In the genomic region with DNA sequence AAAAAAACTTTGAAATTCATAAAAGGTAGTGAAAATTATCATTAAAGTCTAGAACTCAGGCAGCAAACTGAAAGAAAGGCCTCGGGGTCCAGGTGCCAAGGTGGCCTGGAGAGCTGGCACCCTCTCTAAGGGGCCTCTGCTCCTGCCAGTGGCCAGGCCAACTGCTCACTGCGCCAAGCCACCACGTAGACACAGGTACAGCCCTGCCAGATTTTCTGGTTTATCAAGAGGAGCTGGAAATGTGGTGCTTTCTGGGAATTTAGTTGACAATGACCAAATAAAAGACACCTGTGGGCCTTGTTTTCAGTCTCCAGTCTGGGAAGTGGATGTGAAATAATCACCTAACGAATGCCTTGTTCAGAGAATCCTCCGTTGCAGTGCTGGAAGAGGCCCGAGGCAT, we compare ENCODE assay signal across 1 cellular context.
TF ChIP-seq lines count a peak whose summit lies in the region.

No MANE protein-coding gene starts in this region.

TF ChIP-seq in GM23338, 12 proteins besides CTCF, POLR2A, EP300 and RAD21 (continued from another document):
- TF ChIP-seq, protein P1, sequence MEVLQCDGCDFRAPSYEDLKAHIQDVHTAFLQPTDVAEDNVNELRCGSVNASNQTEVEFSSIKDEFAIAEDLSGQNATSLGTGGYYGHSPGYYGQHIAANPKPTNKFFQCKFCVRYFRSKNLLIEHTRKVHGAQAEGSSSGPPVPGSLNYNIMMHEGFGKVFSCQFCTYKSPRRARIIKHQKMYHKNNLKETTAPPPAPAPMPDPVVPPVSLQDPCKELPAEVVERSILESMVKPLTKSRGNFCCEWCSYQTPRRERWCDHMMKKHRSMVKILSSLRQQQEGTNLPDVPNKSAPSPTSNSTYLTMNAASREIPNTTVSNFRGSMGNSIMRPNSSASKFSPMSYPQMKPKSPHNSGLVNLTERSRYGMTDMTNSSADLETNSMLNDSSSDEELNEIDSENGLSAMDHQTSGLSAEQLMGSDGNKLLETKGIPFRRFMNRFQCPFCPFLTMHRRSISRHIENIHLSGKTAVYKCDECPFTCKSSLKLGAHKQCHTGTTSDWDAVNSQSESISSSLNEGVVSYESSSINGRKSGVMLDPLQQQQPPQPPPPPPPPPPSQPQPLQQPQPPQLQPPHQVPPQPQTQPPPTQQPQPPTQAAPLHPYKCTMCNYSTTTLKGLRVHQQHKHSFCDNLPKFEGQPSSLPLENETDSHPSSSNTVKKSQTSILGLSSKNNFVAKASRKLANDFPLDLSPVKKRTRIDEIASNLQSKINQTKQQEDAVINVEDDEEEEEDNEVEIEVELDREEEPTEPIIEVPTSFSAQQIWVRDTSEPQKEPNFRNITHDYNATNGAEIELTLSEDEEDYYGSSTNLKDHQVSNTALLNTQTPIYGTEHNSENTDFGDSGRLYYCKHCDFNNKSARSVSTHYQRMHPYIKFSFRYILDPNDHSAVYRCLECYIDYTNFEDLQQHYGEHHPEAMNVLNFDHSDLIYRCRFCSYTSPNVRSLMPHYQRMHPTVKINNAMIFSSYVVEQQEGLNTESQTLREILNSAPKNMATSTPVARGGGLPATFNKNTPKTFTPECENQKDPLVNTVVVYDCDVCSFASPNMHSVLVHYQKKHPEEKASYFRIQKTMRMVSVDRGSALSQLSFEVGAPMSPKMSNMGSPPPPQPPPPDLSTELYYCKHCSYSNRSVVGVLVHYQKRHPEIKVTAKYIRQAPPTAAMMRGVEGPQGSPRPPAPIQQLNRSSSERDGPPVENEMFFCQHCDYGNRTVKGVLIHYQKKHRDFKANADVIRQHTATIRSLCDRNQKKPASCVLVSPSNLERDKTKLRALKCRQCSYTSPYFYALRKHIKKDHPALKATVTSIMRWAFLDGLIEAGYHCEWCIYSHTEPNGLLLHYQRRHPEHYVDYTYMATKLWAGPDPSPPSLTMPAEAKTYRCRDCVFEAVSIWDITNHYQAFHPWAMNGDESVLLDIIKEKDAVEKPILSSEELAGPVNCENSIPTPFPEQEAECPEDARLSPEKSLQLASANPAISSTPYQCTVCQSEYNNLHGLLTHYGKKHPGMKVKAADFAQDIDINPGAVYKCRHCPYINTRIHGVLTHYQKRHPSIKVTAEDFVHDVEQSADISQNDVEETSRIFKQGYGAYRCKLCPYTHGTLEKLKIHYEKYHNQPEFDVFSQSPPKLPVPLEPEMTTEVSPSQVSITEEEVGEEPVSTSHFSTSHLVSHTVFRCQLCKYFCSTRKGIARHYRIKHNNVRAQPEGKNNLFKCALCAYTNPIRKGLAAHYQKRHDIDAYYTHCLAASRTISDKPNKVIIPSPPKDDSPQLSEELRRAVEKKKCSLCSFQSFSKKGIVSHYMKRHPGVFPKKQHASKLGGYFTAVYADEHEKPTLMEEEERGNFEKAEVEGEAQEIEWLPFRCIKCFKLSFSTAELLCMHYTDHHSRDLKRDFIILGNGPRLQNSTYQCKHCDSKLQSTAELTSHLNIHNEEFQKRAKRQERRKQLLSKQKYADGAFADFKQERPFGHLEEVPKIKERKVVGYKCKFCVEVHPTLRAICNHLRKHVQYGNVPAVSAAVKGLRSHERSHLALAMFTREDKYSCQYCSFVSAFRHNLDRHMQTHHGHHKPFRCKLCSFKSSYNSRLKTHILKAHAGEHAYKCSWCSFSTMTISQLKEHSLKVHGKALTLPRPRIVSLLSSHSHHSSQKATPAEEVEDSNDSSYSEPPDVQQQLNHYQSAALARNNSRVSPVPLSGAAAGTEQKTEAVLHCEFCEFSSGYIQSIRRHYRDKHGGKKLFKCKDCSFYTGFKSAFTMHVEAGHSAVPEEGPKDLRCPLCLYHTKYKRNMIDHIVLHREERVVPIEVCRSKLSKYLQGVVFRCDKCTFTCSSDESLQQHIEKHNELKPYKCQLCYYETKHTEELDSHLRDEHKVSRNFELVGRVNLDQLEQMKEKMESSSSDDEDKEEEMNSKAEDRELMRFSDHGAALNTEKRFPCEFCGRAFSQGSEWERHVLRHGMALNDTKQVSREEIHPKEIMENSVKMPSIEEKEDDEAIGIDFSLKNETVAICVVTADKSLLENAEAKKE (CRISPR knock-in tag; IDR thresholded peaks at IDR 0.05) = no peak
- no peak for TF ChIP-seq JUNB (IDR thresholded peaks at IDR 0.05; ENCODE audit: unreplicated experiment)
- TF ChIP-seq, protein P2, sequence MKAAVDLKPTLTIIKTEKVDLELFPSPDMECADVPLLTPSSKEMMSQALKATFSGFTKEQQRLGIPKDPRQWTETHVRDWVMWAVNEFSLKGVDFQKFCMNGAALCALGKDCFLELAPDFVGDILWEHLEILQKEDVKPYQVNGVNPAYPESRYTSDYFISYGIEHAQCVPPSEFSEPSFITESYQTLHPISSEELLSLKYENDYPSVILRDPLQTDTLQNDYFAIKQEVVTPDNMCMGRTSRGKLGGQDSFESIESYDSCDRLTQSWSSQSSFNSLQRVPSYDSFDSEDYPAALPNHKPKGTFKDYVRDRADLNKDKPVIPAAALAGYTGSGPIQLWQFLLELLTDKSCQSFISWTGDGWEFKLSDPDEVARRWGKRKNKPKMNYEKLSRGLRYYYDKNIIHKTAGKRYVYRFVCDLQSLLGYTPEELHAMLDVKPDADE (IDR thresholded peaks at IDR 0.05) = no peak
- TF ChIP-seq ZNF331 (CRISPR knock-in tag; IDR thresholded peaks at IDR 0.05; ENCODE audit: low read depth) = no peak
- TF ChIP-seq EZH2phosphoT487 (IDR thresholded peaks at IDR 0.05; ENCODE audit: unreplicated experiment) = no peak
- TF ChIP-seq, protein P3, sequence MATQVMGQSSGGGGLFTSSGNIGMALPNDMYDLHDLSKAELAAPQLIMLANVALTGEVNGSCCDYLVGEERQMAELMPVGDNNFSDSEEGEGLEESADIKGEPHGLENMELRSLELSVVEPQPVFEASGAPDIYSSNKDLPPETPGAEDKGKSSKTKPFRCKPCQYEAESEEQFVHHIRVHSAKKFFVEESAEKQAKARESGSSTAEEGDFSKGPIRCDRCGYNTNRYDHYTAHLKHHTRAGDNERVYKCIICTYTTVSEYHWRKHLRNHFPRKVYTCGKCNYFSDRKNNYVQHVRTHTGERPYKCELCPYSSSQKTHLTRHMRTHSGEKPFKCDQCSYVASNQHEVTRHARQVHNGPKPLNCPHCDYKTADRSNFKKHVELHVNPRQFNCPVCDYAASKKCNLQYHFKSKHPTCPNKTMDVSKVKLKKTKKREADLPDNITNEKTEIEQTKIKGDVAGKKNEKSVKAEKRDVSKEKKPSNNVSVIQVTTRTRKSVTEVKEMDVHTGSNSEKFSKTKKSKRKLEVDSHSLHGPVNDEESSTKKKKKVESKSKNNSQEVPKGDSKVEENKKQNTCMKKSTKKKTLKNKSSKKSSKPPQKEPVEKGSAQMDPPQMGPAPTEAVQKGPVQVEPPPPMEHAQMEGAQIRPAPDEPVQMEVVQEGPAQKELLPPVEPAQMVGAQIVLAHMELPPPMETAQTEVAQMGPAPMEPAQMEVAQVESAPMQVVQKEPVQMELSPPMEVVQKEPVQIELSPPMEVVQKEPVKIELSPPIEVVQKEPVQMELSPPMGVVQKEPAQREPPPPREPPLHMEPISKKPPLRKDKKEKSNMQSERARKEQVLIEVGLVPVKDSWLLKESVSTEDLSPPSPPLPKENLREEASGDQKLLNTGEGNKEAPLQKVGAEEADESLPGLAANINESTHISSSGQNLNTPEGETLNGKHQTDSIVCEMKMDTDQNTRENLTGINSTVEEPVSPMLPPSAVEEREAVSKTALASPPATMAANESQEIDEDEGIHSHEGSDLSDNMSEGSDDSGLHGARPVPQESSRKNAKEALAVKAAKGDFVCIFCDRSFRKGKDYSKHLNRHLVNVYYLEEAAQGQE (IDR thresholded peaks at IDR 0.05; ENCODE audit: unreplicated experiment) = no peak
